27 cellular contexts compared by ENCODE assay signal in the genomic region with DNA sequence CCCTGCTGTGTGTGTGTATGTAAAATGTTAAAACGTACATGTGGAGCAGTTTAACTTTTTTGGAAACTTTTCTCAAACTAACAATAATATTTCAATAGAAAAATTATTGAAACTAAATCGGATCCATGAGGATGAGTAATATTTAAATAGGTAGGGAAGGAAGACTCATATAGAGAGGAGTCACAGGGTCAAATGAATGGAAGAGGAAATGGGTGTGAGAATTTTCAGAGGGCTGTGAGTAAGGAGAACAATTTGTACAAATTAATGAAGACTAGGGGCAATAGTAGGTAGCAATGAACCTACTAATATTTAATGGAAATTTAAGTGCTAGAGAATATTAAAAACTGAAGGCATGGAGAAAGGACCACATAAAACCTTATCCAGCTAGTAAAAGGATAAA.
"Had no signal": no experiment of that assay in that cellular context is flagged by ENCODE, and none has a peak within 500 bp of the region (broad histone marks: within the 10 kb centered on the region; RNA-seq: fewer than 3 reads in every experiment).

No MANE protein-coding gene starts in this region.

- H3K4me3 Mint-ChIP-seq: immature natural killer cell; memory B cell; naive thymus-derived CD4-positive, alpha-beta T cell; natural killer cell treated with Interleukin-12 subunit alpha and Interleukin-12 subunit beta and Interleukin-15 and Interleukin-18, amount 100 ng/mL, for 72 hours; stimulated activated memory B cell treated with anti-CD40 and anti-IgM and Interleukin-4, amounts not matched to agents 10 μg/mL and 1 μg/mL and 100 μg/mL, for 72 hours had no signal

- H3K4me1 ChIP-seq: left ventricle myocardium inferior, right atrium auricular region, right lobe of liver, stomach, testis, thyroid gland, transverse colon, upper lobe of left lung, vagina had no signal

- H3K27ac Mint-ChIP-seq: immature natural killer cell; memory B cell; naive thymus-derived CD4-positive, alpha-beta T cell; natural killer cell treated with Interleukin-12 subunit alpha and Interleukin-12 subunit beta and Interleukin-15 and Interleukin-18, amount 100 ng/mL, for 72 hours; progenitor cell of endocrine pancreas; stimulated activated memory B cell treated with anti-CD40 and anti-IgM and Interleukin-4, amounts not matched to agents 10 μg/mL and 1 μg/mL and 100 μg/mL, for 72 hours had no signal

- H3K36me3 ChIP-seq: left ventricle myocardium inferior, ovary, right atrium auricular region, right lobe of liver, stomach, thyroid gland, transverse colon, upper lobe of left lung, vagina had no signal

- DNase-seq: hypothalamus; immature natural killer cell; islet precursor cell; left ventricle myocardium inferior; midbrain; mucosa of descending colon; naive thymus-derived CD4-positive, alpha-beta T cell; ovary; right lobe of liver; stimulated activated CD4-positive, alpha-beta T cell treated with anti-CD3 and anti-CD28 coated beads, Interleukin-1b, Interleukin-23, amount 100 ng/mL, for 48 hours; stimulated activated CD4-positive, alpha-beta T cell treated with anti-CD3 and anti-CD28 coated beads, Interleukin-2, amount 100 ng/mL, for 48 hours; stimulated activated CD4-positive, alpha-beta T cell treated with anti-CD3 and anti-CD28 coated beads, Interleukin-4, amount 100 ng/mL, for 4 hours; stimulated activated CD8-positive, alpha-beta memory T cell treated with anti-CD3 and anti-CD28 coated beads, Interleukin-4, amount 100 ng/mL, for 48 hours; stimulated activated naive CD4-positive, alpha-beta T cell treated with Interleukin-2 at 50 U/mL for 16 hours; stomach; testis; thyroid gland; transverse colon; upper lobe of left lung had no signal

- H3K4me3 ChIP-seq: left ventricle myocardium inferior, lung, mucosa of descending colon, ovary, right atrium auricular region, right lobe of liver, smooth muscle cell, stomach, testis, thyroid gland, transverse colon, upper lobe of left lung, vagina had no signal

- H3K9me3 ChIP-seq: mucosa of descending colon, ovary, right atrium auricular region, right lobe of liver, stomach, testis, thyroid gland, transverse colon, upper lobe of left lung, vagina had no signal

- H3K27ac ChIP-seq: left ventricle myocardium inferior, ovary, right atrium auricular region, right lobe of liver, stomach, testis, thyroid gland, transverse colon, upper lobe of left lung, vagina had no signal

- H3K27me3 Mint-ChIP-seq: naive thymus-derived CD4-positive, alpha-beta T cell; natural killer cell treated with Interleukin-12 subunit alpha and Interleukin-12 subunit beta and Interleukin-15 and Interleukin-18, amount 100 ng/mL, for 72 hours; progenitor cell of endocrine pancreas had no signal

- H3K4me1 Mint-ChIP-seq: immature natural killer cell; memory B cell; naive thymus-derived CD4-positive, alpha-beta T cell; stimulated activated memory B cell treated with anti-CD40 and anti-IgM and Interleukin-4, amounts not matched to agents 10 μg/mL and 1 μg/mL and 100 μg/mL, for 72 hours had no signal

- H3K27me3 ChIP-seq: ovary, right atrium auricular region, right lobe of liver, stomach, testis, thyroid gland, transverse colon, upper lobe of left lung, vagina had no signal

- H3K36me3 Mint-ChIP-seq: immature natural killer cell; memory B cell; stimulated activated memory B cell treated with anti-CD40 and anti-IgM and Interleukin-4, amounts not matched to agents 10 μg/mL and 1 μg/mL and 100 μg/mL, for 72 hours had no signal

- ATAC-seq: mucosa of descending colon; naive thymus-derived CD4-positive, alpha-beta T cell; natural killer cell treated with Interleukin-12 subunit alpha and Interleukin-12 subunit beta and Interleukin-15 and Interleukin-18, amount 100 ng/mL, for 72 hours; right lobe of liver; stimulated activated memory B cell treated with anti-CD40 and anti-IgM and Interleukin-4, amounts not matched to agents 10 μg/mL and 1 μg/mL and 100 μg/mL, for 72 hours had no signal

- H3K4me2 ChIP-seq: smooth muscle cell had no signal
